ENCODE assay signal across 10 cellular contexts in genomic region chr17:51050291-51051033, GRCh38.
DNase-seq lines count a peak whose midpoint lies in the region; ATAC-seq and TF ChIP-seq lines count a peak whose summit lies in the region.
"Had no signal": no experiment of that assay in that cellular context is flagged by ENCODE, and none has a peak within 500 bp of the region (broad histone marks: within the 10 kb centered on the region; RNA-seq: fewer than 3 reads in every experiment).

No MANE protein-coding gene starts in this region.

- peak; percentile 72 for ATAC-seq in GM18505 (IDR thresholded peaks at IDR 0.05; ENCODE audit: unreplicated experiment)
- peak; percentile 85 for ATAC-seq in GM21526 (IDR thresholded peaks at IDR 0.05; ENCODE audit: low FRiP score, unreplicated experiment)
- ATAC-seq in HG03378 (IDR thresholded peaks at IDR 0.05; ENCODE audit: unreplicated experiment): peak; percentile 83

- DNase-seq in dermis blood vessel endothelial cell (peak; percentile 22), RKO (ENCODE audit: low spot score) (no peak), NCI-H146 treated with DMSO at 0.1 percent for 48 hours (lab: John Stamatoyannopoulos, UW; ENCODE audit: unreplicated experiment) (no peak), posterior vena cava (ENCODE audit: low spot score) (no peak)
- no peak for DNase-seq in activated CD4-positive, alpha-beta T cell treated with anti-CD3 and anti-CD28 coated beads for 1 hour
- DNase-seq: DMS53, IMR-90 had no signal

- TF ChIP-seq POLR2A in GM18505 (IDR thresholded peaks at IDR 0.05; ENCODE audit: borderline replicate concordance, extremely low read depth, insufficient read depth, insufficient read length): no peak

- intact Hi-C loops in posterior vena cava (cut with DNase I): no loop called here
